ENCODE assay signal across 27 cellular contexts in the genomic region with DNA sequence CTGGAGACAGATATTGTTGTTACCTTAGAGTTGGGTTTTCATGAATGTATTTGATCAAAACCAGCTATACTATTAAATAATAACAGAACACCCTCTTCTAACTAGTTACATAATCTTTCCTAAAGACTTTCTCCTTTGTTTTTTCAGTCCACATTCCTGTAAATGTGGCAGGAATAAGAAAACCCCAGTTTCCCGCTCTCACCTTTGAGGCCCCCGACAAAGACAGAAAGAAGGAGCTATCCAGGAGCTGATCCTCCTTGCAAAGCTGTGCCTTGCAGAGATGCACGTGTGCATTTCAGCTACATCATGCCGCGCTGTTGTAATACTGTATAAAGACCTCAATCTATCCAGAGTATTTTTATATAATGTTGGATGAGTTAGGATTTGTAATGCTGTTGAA.
DNase-seq lines count a peak whose midpoint lies in the region; ATAC-seq, FAIRE-seq and TF ChIP-seq lines count a peak whose summit lies in the region.
"Had no signal": no experiment of that assay in that cellular context is flagged by ENCODE, and none has a peak within 500 bp of the region (broad histone marks: within the 10 kb centered on the region; RNA-seq: fewer than 3 reads in every experiment).

No MANE protein-coding gene starts in this region.

- no peaks in the 10 kb centered on the region for H3K9me3 ChIP-seq in HEK293 (ENCODE audit: control insufficient read depth, insufficient read depth, low read depth, low read length)
- H3K9me3 ChIP-seq in H1 (ENCODE audit: insufficient read depth in 2 of 2, low read depth in 1 of 2, low read length in 1 of 2), result no peaks in the 10 kb centered on the region
- H3K9me3 ChIP-seq: BE2C had no signal

- no peak for TF ChIP-seq RAD21 in H1 (IDR thresholded peaks at IDR 0.05 in 1 of 2, conservative IDR thresholded peaks at IDR 0.05 in 1 of 2; ENCODE audit: low read depth in 2 of 2, low read length in 2 of 2)

- H3K4ac ChIP-seq in H1 (replicated peaks; ENCODE audit: insufficient read length, low read depth, low read length), result no peak overlapping the region

- no peaks in the 10 kb centered on the region for H3K36me3 ChIP-seq in GM23338 (ENCODE audit: insufficient read depth)
- H3K36me3 ChIP-seq in HEK293 (ENCODE audit: control insufficient read depth in 2 of 2, insufficient read depth in 1 of 2, low read length in 2 of 2), result no peaks in the 10 kb centered on the region
- H3K36me3 ChIP-seq in H1 (ENCODE audit: control insufficient read depth in 2 of 4, insufficient read depth in 4 of 4, low read length in 3 of 4), result no peaks in the 10 kb centered on the region
- H3K36me3 ChIP-seq: BE2C, BLaER1 had no signal

- no peaks in the 10 kb centered on the region for H3K4me1 ChIP-seq in GM23338 (ENCODE audit: insufficient read depth)
- H3K4me1 ChIP-seq in HEK293 (ENCODE audit: control insufficient read depth, insufficient read depth, low read length), result no peaks in the 10 kb centered on the region
- peaks cover 0 to 3% (median 0%) of the 10 kb centered on the region in 4 experiments; a peak in 2 of 7 replicates for H3K4me1 ChIP-seq in H1 (replicated peaks in 1 of 4; ENCODE audit: control insufficient read depth in 3 of 4, insufficient read depth in 4 of 4, low read length in 3 of 4)
- no peaks in the 10 kb centered on the region for H3K4me1 ChIP-seq in foreskin keratinocyte
- H3K4me1 ChIP-seq: BE2C, BLaER1 had no signal

- no peak for DNase-seq in GM23338 (ENCODE audit: low spot score)
- no peak for DNase-seq in H1 (ENCODE audit: low read depth in 1 of 2, low spot score in 2 of 2)
- DNase-seq in dermis blood vessel endothelial cell, result no peak
- no peak for DNase-seq in effector memory CD8-positive, alpha-beta T cell
- DNase-seq in foreskin keratinocyte, result no peak
- DNase-seq: 8988T; ACHN; BE2C; C1 segment of cervical spinal cord; CD4-positive, alpha-beta memory T cell; CD4-positive, CD25-positive, alpha-beta regulatory T cell; CD8-positive, alpha-beta memory T cell; COR-L47; DMS 273 treated with DMSO at 0.1 percent for 48 hours; DMS153; DMS53; DMS79; DND-41; EL; GDM1 had no signal

- H2BK20ac ChIP-seq in H1 (ENCODE audit: low read length), result no peak overlapping the region

- H2BK12ac ChIP-seq in H1 (ENCODE audit: low read depth, low read length), result no peak overlapping the region

- H3K4me3 Mint-ChIP-seq in GM23338, result no peak overlapping the region
- H3K4me3 Mint-ChIP-seq in effector memory CD8-positive, alpha-beta T cell, result no peak overlapping the region
- H3K4me3 Mint-ChIP-seq: CD14-positive monocyte; CD4-positive, alpha-beta memory T cell; CD4-positive, CD25-positive, alpha-beta regulatory T cell; CD8-positive, alpha-beta memory T cell had no signal

- no peak overlapping the region for H2BK15ac ChIP-seq in H1 (ENCODE audit: low read length)

- no peak overlapping the region for H2BK5ac ChIP-seq in H1 (ENCODE audit: low read depth, low read length)

- no peak overlapping the region for H3K27ac Mint-ChIP-seq in GM23338
- no peak overlapping the region for H3K27ac Mint-ChIP-seq in effector memory CD8-positive, alpha-beta T cell
- H3K27ac Mint-ChIP-seq: CD14-positive monocyte; CD4-positive, alpha-beta memory T cell; CD4-positive, CD25-positive, alpha-beta regulatory T cell; CD8-positive, alpha-beta memory T cell had no signal

- no peaks in the 10 kb centered on the region for H3F3A ChIP-seq in GM23338 (replicated peaks; ENCODE audit: low read depth)

- H3K27me3 Mint-ChIP-seq in GM23338 (ENCODE audit: insufficient read depth, low read depth, poor library complexity), result peaks cover 3% of the 10 kb centered on the region
- H3K27me3 Mint-ChIP-seq in effector memory CD8-positive, alpha-beta T cell, result peaks cover 5 to 10% of the 10 kb centered on the region in 2 donors

- H3K9ac ChIP-seq in H1 (replicated peaks in 1 of 4; ENCODE audit: extremely low read depth in 1 of 4, low read depth in 3 of 4, low read length in 3 of 4), result no peak overlapping the region
- H3K9ac ChIP-seq: BLaER1 had no signal

- H3K79me2 ChIP-seq in GM23338 (replicated peaks; ENCODE audit: insufficient read depth), result no peaks in the 10 kb centered on the region
- no peaks in the 10 kb centered on the region for H3K79me2 ChIP-seq in H1 (ENCODE audit: control insufficient read depth in 1 of 2, insufficient read depth in 2 of 2, low read length in 2 of 2)

- H4K20me1 ChIP-seq in GM23338 (replicated peaks; ENCODE audit: insufficient read depth) (no peaks in the 10 kb centered on the region), H1 (replicated peaks in 1 of 2; ENCODE audit: control insufficient read depth in 1 of 2, insufficient read depth in 2 of 2, low read length in 2 of 2) (no peaks in the 10 kb centered on the region)
- H4K20me1 ChIP-seq: BLaER1 had no signal

- H2AK5ac ChIP-seq in H1 (ENCODE audit: low read depth, low read length), result no peak overlapping the region

- no peaks in the 10 kb centered on the region for H3K79me1 ChIP-seq in H1 (ENCODE audit: low read depth, low read length)

- CTCF ChIA-PET in HEK293 (lab: Yijun Ruan, JAX), result interaction anchor here (0.6 to 1.7 kb wide), 7 partner anchors 33 to 587 kb away, joined by 3 to 7 read pairs (median 5); no protein-coding TSS in a partner anchor
- CTCF ChIA-PET in H1 (lab: Charles Lee; ENCODE audit: partially characterized antibody), result interaction anchor here (1.2 to 1.4 kb wide), 6 partner anchors 13 to 378 kb away, joined by 3 to 4 read pairs (median 3); no protein-coding TSS in a partner anchor

- no peaks in the 10 kb centered on the region for H3K4me1 Mint-ChIP-seq in GM23338
- peaks cover 2 to 5% of the 10 kb centered on the region in 2 donors for H3K4me1 Mint-ChIP-seq in effector memory CD8-positive, alpha-beta T cell (ENCODE audit: low read depth in 2 of 2)
- H3K4me1 Mint-ChIP-seq: CD14-positive monocyte; CD8-positive, alpha-beta memory T cell had no signal

- H3K23me2 ChIP-seq in H1 (ENCODE audit: low read depth, low read length), result no peaks in the 10 kb centered on the region

- H3K9me2 ChIP-seq in GM23338 (ENCODE audit: insufficient read depth), result no peaks in the 10 kb centered on the region

- TF ChIP-seq POLR2A in H1 (IDR thresholded peaks at IDR 0.05; ENCODE audit: control extremely low read depth in 1 of 2, low read depth in 2 of 2, low read length in 2 of 2), result no peak

- H3K14ac ChIP-seq in H1 (ENCODE audit: insufficient read length), result no peak overlapping the region

- H3K18ac ChIP-seq in H1 (ENCODE audit: extremely low read depth, low read length), result no peak overlapping the region

- H3K4me3 ChIP-seq in GM23338 (no peak overlapping the region), HEK293 (ENCODE audit: low read depth, low read length) (no peak overlapping the region), H1 (ENCODE audit: extremely low read depth in 1 of 4, insufficient read depth in 2 of 4, low read depth in 3 of 4, low read length in 4 of 4) (no peak overlapping the region)
- H3K4me3 ChIP-seq: BLaER1, GM12878 had no signal

- ATAC-seq in GM23338 (no peak), foreskin keratinocyte (no peak)
- no peak for ATAC-seq in effector memory CD8-positive, alpha-beta T cell (replicated peaks)
- ATAC-seq: GM12878 had no signal

- no peak for TF ChIP-seq EP300 in H1 (IDR thresholded peaks at IDR 0.05; ENCODE audit: borderline replicate concordance in 1 of 2, low read depth in 2 of 2, low read length in 2 of 2)

- no peak overlapping the region for H4K91ac ChIP-seq in H1 (replicated peaks; ENCODE audit: insufficient read length, low read length)

- H3K27ac ChIP-seq in GM23338 (ENCODE audit: low read depth) (no peak overlapping the region), HEK293 (ENCODE audit: extremely low read depth, low read depth, low read length) (no peak overlapping the region), H1 (ENCODE audit: low read depth, low read length) (no peak overlapping the region), foreskin keratinocyte (no peak overlapping the region)
- H3K27ac ChIP-seq: BLaER1 had no signal

- POLR2A ChIA-PET in HEK293 (lab: Yijun Ruan, JAX) (no interaction called here), H1 (lab: Charles Lee; ENCODE audit: partially characterized antibody) (no interaction called here)

- H3K9me3 Mint-ChIP-seq in GM23338, result peaks cover 3% of the 10 kb centered on the region; the same call in 1 of the 3 replicates
- H3K9me3 Mint-ChIP-seq in effector memory CD8-positive, alpha-beta T cell, result peaks cover under 1 to 4% of the 10 kb centered on the region in 2 donors

- no peak overlapping the region for H4K5ac ChIP-seq in H1 (ENCODE audit: insufficient read length, low read depth, low read length)

- no peak overlapping the region for H3K56ac ChIP-seq in H1 (replicated peaks; ENCODE audit: insufficient read length, low read depth, low read length)

- TF ChIP-seq CTCF in GM23338 (conservative IDR thresholded peaks at IDR 0.05; ENCODE audit: low read depth in 2 of 2) (no peak), HEK293 (tag by site-specific recombination; IDR thresholded peaks at IDR 0.05) (no peak), H1 (IDR thresholded peaks at IDR 0.05; ENCODE audit: control extremely low read depth in 1 of 3, insufficient read depth in 1 of 3, low read depth in 1 of 3, low read length in 3 of 3) (no peak), foreskin keratinocyte (conservative IDR thresholded peaks at IDR 0.05) (no peak)

- H3K23ac ChIP-seq in H1 (ENCODE audit: insufficient read length), result no peak overlapping the region

- H2AFZ ChIP-seq in GM23338 (no peak overlapping the region), H1 (ENCODE audit: low read length) (no peak overlapping the region)

- H4K8ac ChIP-seq in H1 (ENCODE audit: extremely low read depth, insufficient read depth, low read length), result no peak overlapping the region

- no peaks in the 10 kb centered on the region for H3K27me3 ChIP-seq in GM23338 (ENCODE audit: insufficient read depth)
- H3K27me3 ChIP-seq in H1 (replicated peaks in 1 of 4; ENCODE audit: control insufficient read depth in 3 of 4, extremely low read depth in 1 of 4, insufficient read depth in 3 of 4, low read length in 3 of 4), result no peaks in the 10 kb centered on the region; a peak in 1 of 7 replicates
- H3K27me3 ChIP-seq in foreskin keratinocyte, result no peaks in the 10 kb centered on the region
- H3K27me3 ChIP-seq: BLaER1 had no signal

- H2BK120ac ChIP-seq in H1 (replicated peaks; ENCODE audit: low read depth, low read length), result no peak overlapping the region

- WGBS in H1 (ENCODE audit: extremely low coverage in 1 of 2, insufficient coverage in 1 of 2, insufficient read length in 1 of 2, insufficient replicate concordance in 2 of 2, low coverage in 1 of 2, low lambda C conversion rate in 2 of 2, missing lambda C conversion rate in 1 of 2), 2 experiments, result 91% methylated on average over 5 of the region's 5 CpGs; no CpG with 5 or more reads in 1 of the 2 experiments

- peaks cover 4% of the 10 kb centered on the region; the same call in 2 of the 3 replicates for H3K36me3 Mint-ChIP-seq in GM23338 (ENCODE audit: low read depth)
- no peaks in the 10 kb centered on the region for H3K36me3 Mint-ChIP-seq in effector memory CD8-positive, alpha-beta T cell (ENCODE audit: insufficient read depth)
- H3K36me3 Mint-ChIP-seq: CD14-positive monocyte had no signal

- H3K4me2 ChIP-seq in GM23338, result no peak overlapping the region
- no peak overlapping the region for H3K4me2 ChIP-seq in H1 (ENCODE audit: insufficient read depth in 1 of 2, low read depth in 2 of 2, low read length in 2 of 2)
- H3K4me2 ChIP-seq: BLaER1 had no signal

- no peak for FAIRE-seq in H1 (lab: Jason Lieb, UNC)
- FAIRE-seq: A204.1, GM12878, GM12892, GM18507 had no signal
